ENCODE assay signal across 13 cellular contexts in genomic region chr6:139858444-139858843, GRCh38.
"Had no signal": no experiment of that assay in that cellular context is flagged by ENCODE, and none has a peak within 500 bp of the region (broad histone marks: within the 10 kb centered on the region; RNA-seq: fewer than 3 reads in every experiment).

No MANE protein-coding gene starts in this region.

- H3K36me3 ChIP-seq: heart left ventricle had no signal

- H3K4me1 ChIP-seq: foreskin keratinocyte had no signal

- H3K27ac ChIP-seq: dorsolateral prefrontal cortex, foreskin keratinocyte, heart left ventricle had no signal

- H3K4me3 ChIP-seq: dorsolateral prefrontal cortex, heart left ventricle had no signal

- ATAC-seq: activated CD4-positive, CD25-positive, alpha-beta regulatory T cell treated with anti-CD3 and anti-CD28 coated beads, Interleukin-2, amount 50 U/mL, for 24 hours; activated CD8-positive, alpha-beta memory T cell treated with anti-CD3 and anti-CD28 coated beads, Interleukin-2, amount 10 ng/mL, durations not matched to agents 7 days and 5 days; activated naive CD4-positive, alpha-beta T cell treated with anti-CD3 and anti-CD28 coated beads, Interleukin-2, amount 50 U/mL, for 72 hours; foreskin keratinocyte; heart left ventricle; left ventricle myocardium superior; T-helper 17 cell had no signal

- H3K27me3 ChIP-seq: foreskin keratinocyte, heart left ventricle had no signal

- H3K9me3 ChIP-seq: heart left ventricle had no signal

- DNase-seq: activated CD4-positive, alpha-beta T cell treated with anti-CD3 and anti-CD28 coated beads, Interleukin-2, amount 50 U/mL, for 4 hours; activated CD8-positive, alpha-beta memory T cell treated with anti-CD3 and anti-CD28 coated beads, Interleukin-2, amount 10 ng/mL, durations not matched to agents 7 days and 5 days; activated effector memory CD4-positive, alpha-beta T cell treated with Interleukin-2 at 50 U/mL for 16 hours; activated T-cell treated with anti-CD3 and anti-CD28 coated beads, Interleukin-2, amount 50 U/mL, for 24 hours; dorsolateral prefrontal cortex; heart left ventricle; islet precursor cell; left ventricle myocardium superior; mesenchymal stem cell; T-helper 17 cell had no signal
